In the genomic region with DNA sequence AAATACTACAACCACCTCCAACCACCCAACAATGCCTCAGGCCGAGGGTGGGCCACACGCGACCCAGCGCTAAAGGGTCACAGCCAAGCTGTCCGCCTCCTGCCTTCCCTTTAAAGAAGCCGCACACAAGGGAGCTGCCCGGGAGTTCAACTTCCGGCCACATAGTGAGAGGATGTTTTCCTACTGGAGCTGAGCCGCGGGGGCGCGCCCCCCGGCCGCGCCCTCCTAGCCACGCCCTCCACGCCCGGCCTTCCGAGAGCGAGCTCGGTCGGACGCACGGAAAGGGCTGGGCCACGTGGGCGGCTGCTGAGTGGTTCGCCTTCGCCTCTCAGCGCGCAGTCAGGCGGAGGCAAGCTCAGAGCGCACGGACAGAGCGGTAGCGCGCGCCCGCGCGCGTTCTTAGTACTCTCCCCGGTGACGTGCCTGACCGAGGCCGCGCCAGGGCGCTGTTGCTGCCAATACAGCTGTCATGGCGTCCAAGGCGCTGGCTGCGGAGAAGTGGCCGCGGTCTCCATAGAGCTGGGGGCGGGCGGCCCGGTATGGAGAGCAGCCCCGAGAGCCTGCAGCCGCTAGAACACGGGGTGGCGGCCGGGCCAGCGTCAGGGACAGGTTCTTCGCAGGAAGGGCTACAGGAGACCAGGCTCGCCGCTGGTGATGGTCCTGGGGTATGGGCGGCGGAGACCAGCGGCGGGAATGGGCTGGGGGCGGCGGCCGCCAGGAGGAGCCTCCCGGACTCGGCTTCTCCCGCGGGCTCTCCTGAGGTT, we compare ENCODE assay signal across 1 cellular context.
TF ChIP-seq lines count a peak whose summit lies in the region.

A gene with protein sequence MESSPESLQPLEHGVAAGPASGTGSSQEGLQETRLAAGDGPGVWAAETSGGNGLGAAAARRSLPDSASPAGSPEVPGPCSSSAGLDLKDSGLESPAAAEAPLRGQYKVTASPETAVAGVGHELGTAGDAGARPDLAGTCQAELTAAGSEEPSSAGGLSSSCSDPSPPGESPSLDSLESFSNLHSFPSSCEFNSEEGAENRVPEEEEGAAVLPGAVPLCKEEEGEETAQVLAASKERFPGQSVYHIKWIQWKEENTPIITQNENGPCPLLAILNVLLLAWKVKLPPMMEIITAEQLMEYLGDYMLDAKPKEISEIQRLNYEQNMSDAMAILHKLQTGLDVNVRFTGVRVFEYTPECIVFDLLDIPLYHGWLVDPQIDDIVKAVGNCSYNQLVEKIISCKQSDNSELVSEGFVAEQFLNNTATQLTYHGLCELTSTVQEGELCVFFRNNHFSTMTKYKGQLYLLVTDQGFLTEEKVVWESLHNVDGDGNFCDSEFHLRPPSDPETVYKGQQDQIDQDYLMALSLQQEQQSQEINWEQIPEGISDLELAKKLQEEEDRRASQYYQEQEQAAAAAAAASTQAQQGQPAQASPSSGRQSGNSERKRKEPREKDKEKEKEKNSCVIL (plus strand): TSS at position 446 of the 764 bp plus-strand sequence. CDS start 94 bp downstream, at position 540.

TF ChIP-seq in liver, 16 proteins besides CTCF, POLR2A, EP300 and RAD21 (continued from another document):
- TF ChIP-seq, protein P1, sequence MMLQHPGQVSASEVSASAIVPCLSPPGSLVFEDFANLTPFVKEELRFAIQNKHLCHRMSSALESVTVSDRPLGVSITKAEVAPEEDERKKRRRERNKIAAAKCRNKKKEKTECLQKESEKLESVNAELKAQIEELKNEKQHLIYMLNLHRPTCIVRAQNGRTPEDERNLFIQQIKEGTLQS (IDR thresholded peaks at IDR 0.05), result no peak
- TF ChIP-seq TAF1 (conservative IDR thresholded peaks at IDR 0.05), result peak; percentile 80
- TF ChIP-seq, protein P2, sequence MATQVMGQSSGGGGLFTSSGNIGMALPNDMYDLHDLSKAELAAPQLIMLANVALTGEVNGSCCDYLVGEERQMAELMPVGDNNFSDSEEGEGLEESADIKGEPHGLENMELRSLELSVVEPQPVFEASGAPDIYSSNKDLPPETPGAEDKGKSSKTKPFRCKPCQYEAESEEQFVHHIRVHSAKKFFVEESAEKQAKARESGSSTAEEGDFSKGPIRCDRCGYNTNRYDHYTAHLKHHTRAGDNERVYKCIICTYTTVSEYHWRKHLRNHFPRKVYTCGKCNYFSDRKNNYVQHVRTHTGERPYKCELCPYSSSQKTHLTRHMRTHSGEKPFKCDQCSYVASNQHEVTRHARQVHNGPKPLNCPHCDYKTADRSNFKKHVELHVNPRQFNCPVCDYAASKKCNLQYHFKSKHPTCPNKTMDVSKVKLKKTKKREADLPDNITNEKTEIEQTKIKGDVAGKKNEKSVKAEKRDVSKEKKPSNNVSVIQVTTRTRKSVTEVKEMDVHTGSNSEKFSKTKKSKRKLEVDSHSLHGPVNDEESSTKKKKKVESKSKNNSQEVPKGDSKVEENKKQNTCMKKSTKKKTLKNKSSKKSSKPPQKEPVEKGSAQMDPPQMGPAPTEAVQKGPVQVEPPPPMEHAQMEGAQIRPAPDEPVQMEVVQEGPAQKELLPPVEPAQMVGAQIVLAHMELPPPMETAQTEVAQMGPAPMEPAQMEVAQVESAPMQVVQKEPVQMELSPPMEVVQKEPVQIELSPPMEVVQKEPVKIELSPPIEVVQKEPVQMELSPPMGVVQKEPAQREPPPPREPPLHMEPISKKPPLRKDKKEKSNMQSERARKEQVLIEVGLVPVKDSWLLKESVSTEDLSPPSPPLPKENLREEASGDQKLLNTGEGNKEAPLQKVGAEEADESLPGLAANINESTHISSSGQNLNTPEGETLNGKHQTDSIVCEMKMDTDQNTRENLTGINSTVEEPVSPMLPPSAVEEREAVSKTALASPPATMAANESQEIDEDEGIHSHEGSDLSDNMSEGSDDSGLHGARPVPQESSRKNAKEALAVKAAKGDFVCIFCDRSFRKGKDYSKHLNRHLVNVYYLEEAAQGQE (IDR thresholded peaks at IDR 0.05), result peak; percentile 91
- TF ChIP-seq, protein P3, sequence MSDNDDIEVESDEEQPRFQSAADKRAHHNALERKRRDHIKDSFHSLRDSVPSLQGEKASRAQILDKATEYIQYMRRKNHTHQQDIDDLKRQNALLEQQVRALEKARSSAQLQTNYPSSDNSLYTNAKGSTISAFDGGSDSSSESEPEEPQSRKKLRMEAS (IDR thresholded peaks at IDR 0.05), result peak; percentile 71
- peak; percentile 48 to 79 for TF ChIP-seq EGR1 (IDR thresholded peaks at IDR 0.05; ENCODE audit: low read depth in 2 of 2)
- peak; percentile 55 for TF ChIP-seq FOXA1 (IDR thresholded peaks at IDR 0.05)
- TF ChIP-seq GABPA (IDR thresholded peaks at IDR 0.05 in 1 of 2, conservative IDR thresholded peaks at IDR 0.05 in 1 of 2), result peak; percentile 55 to 86
- TF ChIP-seq YY1 (IDR thresholded peaks at IDR 0.05), result peak; percentile 99
